ENCODE assay signal across 11 cellular contexts in genomic region chr22:42342426-42343135, GRCh38.
DNase-seq lines count a peak whose midpoint lies in the region; ATAC-seq and TF ChIP-seq lines count a peak whose summit lies in the region.
"Had no signal": no experiment of that assay in that cellular context is flagged by ENCODE, and none has a peak within 500 bp of the region (broad histone marks: within the 10 kb centered on the region; RNA-seq: fewer than 3 reads in every experiment).

No MANE protein-coding gene starts in this region.

- H3K9me3 Mint-ChIP-seq in Caco-2 (ENCODE audit: unreplicated experiment) = no peaks in the 10 kb centered on the region

- peak overlapping the region; percentile 79 for H3K4me3 Mint-ChIP-seq in Caco-2 (ENCODE audit: unreplicated experiment)

- no peaks in the 10 kb centered on the region for H3K36me3 Mint-ChIP-seq in Caco-2 (ENCODE audit: insufficient read depth, unreplicated experiment)

- no peaks in the 10 kb centered on the region for H3K36me3 ChIP-seq in Caco-2 (ENCODE audit: control insufficient read depth, insufficient read depth, low read length)
- no peaks in the 10 kb centered on the region for H3K36me3 ChIP-seq in endocrine pancreas (ENCODE audit: control insufficient read depth, insufficient read depth, low read length)
- no peaks in the 10 kb centered on the region for H3K36me3 ChIP-seq in psoas muscle (ENCODE audit: insufficient read depth in 1 of 2, low read depth in 1 of 2)
- H3K36me3 ChIP-seq: uterus had no signal

- no peaks in the 10 kb centered on the region for H3K27me3 Mint-ChIP-seq in Caco-2 (ENCODE audit: insufficient read depth, unreplicated experiment)

- TF ChIP-seq CTCF in Caco-2 (IDR thresholded peaks at IDR 0.05; ENCODE audit: insufficient read depth in 1 of 2, low read depth in 1 of 2, low read length in 1 of 2, severe bottlenecking in 1 of 2, unreplicated experiment in 1 of 2) (no peak), psoas muscle (IDR thresholded peaks at IDR 0.05) (no peak)

- peak overlapping the region; percentile 32 for H3K27ac Mint-ChIP-seq in Caco-2 (ENCODE audit: unreplicated experiment)

- CTCF ChIA-PET in Caco-2 (lab: Charles Lee) = no interaction called here

- H3K9me3 ChIP-seq in Caco-2 = no peaks in the 10 kb centered on the region
- H3K9me3 ChIP-seq in endocrine pancreas (ENCODE audit: control insufficient read depth, low read length) = no peaks in the 10 kb centered on the region
- no peaks in the 10 kb centered on the region for H3K9me3 ChIP-seq in psoas muscle
- H3K9me3 ChIP-seq: uterus had no signal

- H3K27me3 ChIP-seq in Caco-2 (replicated peaks; ENCODE audit: control insufficient read depth, insufficient read depth, low read length) (no peaks in the 10 kb centered on the region), endocrine pancreas (ENCODE audit: control insufficient read depth, insufficient read depth, low read length) (no peaks in the 10 kb centered on the region), psoas muscle (ENCODE audit: insufficient read depth in 3 of 3, low read length in 2 of 3) (peaks cover 0 to 24% (median 17%) of the 10 kb centered on the region in 3 donors)
- H3K27me3 ChIP-seq: uterus had no signal

- DNase-seq in Caco-2 (no peak), NCI-H446 treated with DMSO at 0.1 percent for 48 hours (lab: John Stamatoyannopoulos, UW) (peak; percentile 5), psoas muscle (no peak), cerebellar cortex (ENCODE audit: low spot score) (no peak), DMS79 (lab: John Stamatoyannopoulos, UW) (no peak)
- no peak for DNase-seq in stimulated activated CD4-positive, alpha-beta T cell treated with anti-CD3 and anti-CD28 coated beads, Interleukin-2, amount 100 ng/mL, for 24 hours
- DNase-seq: NCI-H187, uterus had no signal

- POLR2A ChIA-PET in Caco-2 (lab: Charles Lee) = no interaction called here

- H3K4me1 ChIP-seq in Caco-2 (no peaks in the 10 kb centered on the region), endocrine pancreas (ENCODE audit: control insufficient read depth, insufficient read depth, low read length) (no peaks in the 10 kb centered on the region), psoas muscle (no peaks in the 10 kb centered on the region)

- H3K4me1 Mint-ChIP-seq in Caco-2 (ENCODE audit: low read depth, unreplicated experiment) = no peaks in the 10 kb centered on the region

- H3K4me3 ChIP-seq in Caco-2 (ENCODE audit: low read depth, low read length) (peak overlapping the region; percentile 38), endocrine pancreas (ENCODE audit: control insufficient read depth, insufficient read depth, low read length) (peak overlapping the region; percentile 51), psoas muscle (peak overlapping the region; percentile 59)

- WGBS in psoas muscle, 3 donors = 60 to 73% (median 64%) methylated on average over 11 of the region's 11 CpGs

- TSS peak; percentile 49 for BruUV-seq in Caco-2 (replicated peaks; lab: Mats Ljungman, UMichigan)

- intact Hi-C loops in Caco-2 (cut with micrococcal nuclease; ENCODE audit: unreplicated experiment) = no loop called here
- intact Hi-C loops in psoas muscle (cut with DNase I) = no loop called here

- ATAC-seq in psoas muscle (no peak), HG03025 (IDR thresholded peaks at IDR 0.05; ENCODE audit: low FRiP score, unreplicated experiment) (no peak)

- no peak overlapping the region for H3K27ac ChIP-seq in psoas muscle
- H3K27ac ChIP-seq: epithelial cell of prostate had no signal

- no peak overlapping the region for H3K9ac ChIP-seq in endocrine pancreas (ENCODE audit: control insufficient read depth, insufficient read depth, low read length)
